In genomic region chr22:41123151-41123550, GRCh38 we compare ENCODE assay signal across 18 cellular contexts. TPM values are rescaled to one million over a fixed set of nuclear protein-coding genes. Genes with fewer than 3 reads are reported as not detected.
A peak's percentile ranks its signal among the peaks of the same experiment; 100 is the strongest.
DNase-seq lines count a peak whose midpoint lies in the region; ATAC-seq and TF ChIP-seq lines count a peak whose summit lies in the region.
"Had no signal": no experiment of that assay in that cellular context is flagged by ENCODE, and none has a peak within 500 bp of the region (broad histone marks: within the 10 kb centered on the region; RNA-seq: fewer than 3 reads in every experiment).

No MANE protein-coding gene starts in this region.

- no peak for ATAC-seq in activated T-cell treated with anti-CD3 and anti-CD28 coated beads, Interleukin-2, amount 50 U/mL, for 72 hours (replicated peaks in 1 of 2)
- no peak for ATAC-seq in activated T-cell treated with anti-CD3 and anti-CD28 coated beads, Interleukin-2, amount 50 U/mL, for 4 hours
- ATAC-seq in T-cell (replicated peaks in 1 of 4) (no peak), foreskin keratinocyte (no peak)
- no peak for ATAC-seq in stimulated activated memory B cell treated with anti-CD40 and anti-IgM and Interleukin-4, amounts not matched to agents 10 μg/mL and 1 μg/mL and 100 μg/mL, for 72 hours
- ATAC-seq: A549 had no signal

- no peaks in the 10 kb centered on the region for H3K9me3 Mint-ChIP-seq in activated T-cell treated with anti-CD3 and anti-CD28 coated beads, Interleukin-2, amount 50 U/mL, for 72 hours
- no peaks in the 10 kb centered on the region for H3K9me3 Mint-ChIP-seq in activated T-cell treated with anti-CD3 and anti-CD28 coated beads, Interleukin-2, amount 50 U/mL, for 4 hours
- H3K9me3 Mint-ChIP-seq in T-cell (no peaks in the 10 kb centered on the region), neural progenitor cell (no peaks in the 10 kb centered on the region)
- H3K9me3 Mint-ChIP-seq in stimulated activated memory B cell treated with anti-CD40 and anti-IgM and Interleukin-4, amounts not matched to agents 10 μg/mL and 1 μg/mL and 100 μg/mL, for 72 hours, result no peaks in the 10 kb centered on the region
- H3K9me3 Mint-ChIP-seq in activated T-helper 1 cell treated with anti-CD3 and anti-CD28 coated beads, Interleukin-12 subunit alpha, Interleukin-12 subunit beta, Interleukin-2, Interleukin-4 antibody, amounts not matched to agents 30 ng/mL and 10 ng/mL and 1 ng/mL, durations not matched to agents 14 hours and 24 hours and 36 hours, result no peaks in the 10 kb centered on the region
- H3K9me3 Mint-ChIP-seq: brain; stimulated activated naive CD8-positive, alpha-beta T cell treated with anti-CD3 and anti-CD28 coated beads, Interleukin-15, Interleukin-2, amounts not matched to agents 100 ng/mL and 50 ng/mL, for 24 hours had no signal

- CTCF ChIA-PET in T-cell (lab: Charles Lee), result interaction anchor here (0.6 to 1.2 kb wide), 2 partner anchors 28 to 174 kb away, joined by 3 to 12 read pairs; no protein-coding TSS in a partner anchor

- H3K4me1 ChIP-seq in foreskin keratinocyte (peaks cover 14% of the 10 kb centered on the region), neural progenitor cell (no peaks in the 10 kb centered on the region), MM.1S (ENCODE audit: low read length) (no peaks in the 10 kb centered on the region)
- H3K4me1 ChIP-seq: A549, Peyer's patch had no signal

- DNase-seq in activated T-cell treated with anti-CD3 and anti-CD28 coated beads, Interleukin-2, amount 50 U/mL, for 72 hours, result no peak
- no peak for DNase-seq in activated T-cell treated with anti-CD3 and anti-CD28 coated beads, Interleukin-2, amount 50 U/mL, for 4 hours
- DNase-seq in T-cell, result no peak
- DNase-seq in foreskin keratinocyte, result peak; percentile 32 to 53
- no peak for DNase-seq in activated T-helper 1 cell treated with anti-CD3 and anti-CD28 coated beads, Interleukin-12 subunit alpha, Interleukin-12 subunit beta, Interleukin-2, Interleukin-4 antibody, amounts not matched to agents 30 ng/mL and 10 ng/mL and 1 ng/mL, durations not matched to agents 14 hours and 24 hours and 36 hours (ENCODE audit: low spot score)
- DNase-seq in neural progenitor cell (ENCODE audit: low spot score), result no peak
- DNase-seq in MM.1S, result no peak
- DNase-seq: effector memory CD4-positive, alpha-beta T cell; KBM-7; NCI-H1105 treated with DMSO at 0.1 percent for 48 hours; NCI-H774; Peyer's patch; upper lobe of left lung; WERI-Rb-1 had no signal

- H3F3A ChIP-seq in neural progenitor cell (ENCODE audit: low read depth), result peaks cover 19% of the 10 kb centered on the region
- no peaks in the 10 kb centered on the region for H3F3A ChIP-seq in MM.1S (ENCODE audit: insufficient read depth, low read length)

- H3K9me3 ChIP-seq in neural progenitor cell (ENCODE audit: low read depth) (no peaks in the 10 kb centered on the region), MM.1S (replicated peaks; ENCODE audit: insufficient read depth, low read length) (no peaks in the 10 kb centered on the region)
- H3K9me3 ChIP-seq: A549, Peyer's patch, upper lobe of left lung had no signal

- H2AFZ ChIP-seq in neural progenitor cell (replicated peaks) (no peak overlapping the region), MM.1S (ENCODE audit: low read length) (no peak overlapping the region)

- peak overlapping the region; percentile 13 for H3K27ac Mint-ChIP-seq in activated T-cell treated with anti-CD3 and anti-CD28 coated beads, Interleukin-2, amount 50 U/mL, for 72 hours
- peak overlapping the region; percentile 45 to 60 for H3K27ac Mint-ChIP-seq in T-cell
- peak overlapping the region; percentile 23 for H3K27ac Mint-ChIP-seq in stimulated activated memory B cell treated with anti-CD40 and anti-IgM and Interleukin-4, amounts not matched to agents 10 μg/mL and 1 μg/mL and 100 μg/mL, for 72 hours
- no peak overlapping the region for H3K27ac Mint-ChIP-seq in activated T-helper 1 cell treated with anti-CD3 and anti-CD28 coated beads, Interleukin-12 subunit alpha, Interleukin-12 subunit beta, Interleukin-2, Interleukin-4 antibody, amounts not matched to agents 30 ng/mL and 10 ng/mL and 1 ng/mL, durations not matched to agents 14 hours and 24 hours and 36 hours
- no peak overlapping the region for H3K27ac Mint-ChIP-seq in neural progenitor cell
- H3K27ac Mint-ChIP-seq: stimulated activated naive CD8-positive, alpha-beta T cell treated with anti-CD3 and anti-CD28 coated beads, Interleukin-15, Interleukin-2, amounts not matched to agents 100 ng/mL and 50 ng/mL, for 24 hours had no signal

- POLR2A ChIA-PET in T-cell (lab: Charles Lee), result no interaction called here

- H3K9me2 ChIP-seq in MM.1S (replicated peaks; ENCODE audit: insufficient read depth, low read length), result no peaks in the 10 kb centered on the region

- H3K79me2 ChIP-seq in neural progenitor cell (ENCODE audit: low read depth) (peaks cover 100% of the 10 kb centered on the region), MM.1S (ENCODE audit: low read length) (peaks cover 90% of the 10 kb centered on the region)

- peaks cover 20% of the 10 kb centered on the region for H3K4me1 Mint-ChIP-seq in activated T-cell treated with anti-CD3 and anti-CD28 coated beads, Interleukin-2, amount 50 U/mL, for 72 hours (ENCODE audit: low read depth)
- peaks cover 29% of the 10 kb centered on the region for H3K4me1 Mint-ChIP-seq in activated T-cell treated with anti-CD3 and anti-CD28 coated beads, Interleukin-2, amount 50 U/mL, for 4 hours (ENCODE audit: low read depth)
- H3K4me1 Mint-ChIP-seq in T-cell, result peaks cover 34 to 41% (median 41%) of the 10 kb centered on the region in 3 donors
- H3K4me1 Mint-ChIP-seq in stimulated activated memory B cell treated with anti-CD40 and anti-IgM and Interleukin-4, amounts not matched to agents 10 μg/mL and 1 μg/mL and 100 μg/mL, for 72 hours, result peaks cover 30% of the 10 kb centered on the region
- H3K4me1 Mint-ChIP-seq in activated T-helper 1 cell treated with anti-CD3 and anti-CD28 coated beads, Interleukin-12 subunit alpha, Interleukin-12 subunit beta, Interleukin-2, Interleukin-4 antibody, amounts not matched to agents 30 ng/mL and 10 ng/mL and 1 ng/mL, durations not matched to agents 14 hours and 24 hours and 36 hours (ENCODE audit: low read depth), result peaks cover 32% of the 10 kb centered on the region
- H3K4me1 Mint-ChIP-seq in neural progenitor cell, result no peaks in the 10 kb centered on the region

- H3K4me3 Mint-ChIP-seq in activated T-cell treated with anti-CD3 and anti-CD28 coated beads, Interleukin-2, amount 50 U/mL, for 72 hours, result no peak overlapping the region
- H3K4me3 Mint-ChIP-seq in activated T-cell treated with anti-CD3 and anti-CD28 coated beads, Interleukin-2, amount 50 U/mL, for 4 hours, result no peak overlapping the region
- H3K4me3 Mint-ChIP-seq in T-cell, result no peak overlapping the region
- no peak overlapping the region for H3K4me3 Mint-ChIP-seq in stimulated activated memory B cell treated with anti-CD40 and anti-IgM and Interleukin-4, amounts not matched to agents 10 μg/mL and 1 μg/mL and 100 μg/mL, for 72 hours
- H3K4me3 Mint-ChIP-seq in activated T-helper 1 cell treated with anti-CD3 and anti-CD28 coated beads, Interleukin-12 subunit alpha, Interleukin-12 subunit beta, Interleukin-2, Interleukin-4 antibody, amounts not matched to agents 30 ng/mL and 10 ng/mL and 1 ng/mL, durations not matched to agents 14 hours and 24 hours and 36 hours, result no peak overlapping the region
- no peak overlapping the region for H3K4me3 Mint-ChIP-seq in neural progenitor cell
- H3K4me3 Mint-ChIP-seq: brain; stimulated activated naive CD8-positive, alpha-beta T cell treated with anti-CD3 and anti-CD28 coated beads, Interleukin-15, Interleukin-2, amounts not matched to agents 100 ng/mL and 50 ng/mL, for 24 hours had no signal

- intact Hi-C loops in activated T-helper 1 cell treated with anti-CD3 and anti-CD28 coated beads, Interleukin-12 subunit alpha, Interleukin-12 subunit beta, Interleukin-2, Interleukin-4 antibody, amounts not matched to agents 30 ng/mL and 10 ng/mL and 1 ng/mL, durations not matched to agents 14 hours and 24 hours and 36 hours (cut with micrococcal nuclease), result no loop called here

- H3K36me3 ChIP-seq in neural progenitor cell, result peaks cover 34% of the 10 kb centered on the region
- H3K36me3 ChIP-seq in MM.1S (replicated peaks; ENCODE audit: insufficient read depth, low read length), result peaks cover 24% of the 10 kb centered on the region

- peaks cover 75% of the 10 kb centered on the region for H4K20me1 ChIP-seq in neural progenitor cell (ENCODE audit: low read depth)
- H4K20me1 ChIP-seq in MM.1S (ENCODE audit: insufficient read depth, low read length), result peaks cover 10% of the 10 kb centered on the region; the same call in 1 of the 2 replicates

- H3K4me3 ChIP-seq in neural progenitor cell, result no peak overlapping the region
- H3K4me3 ChIP-seq in MM.1S (ENCODE audit: low read length), result no peak overlapping the region
- H3K4me3 ChIP-seq: A549, Peyer's patch, upper lobe of left lung had no signal

- peaks cover 2 to 18% of the 10 kb centered on the region in 2 donors for H3K36me3 Mint-ChIP-seq in activated T-cell treated with anti-CD3 and anti-CD28 coated beads, Interleukin-2, amount 50 U/mL, for 72 hours (ENCODE audit: insufficient read depth in 2 of 2)
- peaks cover 21% of the 10 kb centered on the region for H3K36me3 Mint-ChIP-seq in activated T-cell treated with anti-CD3 and anti-CD28 coated beads, Interleukin-2, amount 50 U/mL, for 4 hours (ENCODE audit: insufficient read depth)
- peaks cover 42% of the 10 kb centered on the region for H3K36me3 Mint-ChIP-seq in T-cell
- H3K36me3 Mint-ChIP-seq in stimulated activated memory B cell treated with anti-CD40 and anti-IgM and Interleukin-4, amounts not matched to agents 10 μg/mL and 1 μg/mL and 100 μg/mL, for 72 hours, result peaks cover 34% of the 10 kb centered on the region
- peaks cover 45% of the 10 kb centered on the region for H3K36me3 Mint-ChIP-seq in activated T-helper 1 cell treated with anti-CD3 and anti-CD28 coated beads, Interleukin-12 subunit alpha, Interleukin-12 subunit beta, Interleukin-2, Interleukin-4 antibody, amounts not matched to agents 30 ng/mL and 10 ng/mL and 1 ng/mL, durations not matched to agents 14 hours and 24 hours and 36 hours (ENCODE audit: low read depth)
- peaks cover 32% of the 10 kb centered on the region for H3K36me3 Mint-ChIP-seq in neural progenitor cell

- H3K4me2 ChIP-seq in neural progenitor cell, result no peak overlapping the region
- no peak overlapping the region for H3K4me2 ChIP-seq in MM.1S (ENCODE audit: low read depth, low read length)
- H3K4me2 ChIP-seq: A549 had no signal

- TF ChIP-seq CTCF in foreskin keratinocyte (conservative IDR thresholded peaks at IDR 0.05) (no peak), neural progenitor cell (IDR thresholded peaks at IDR 0.05) (no peak), MM.1S (IDR thresholded peaks at IDR 0.05; ENCODE audit: low read length) (no peak)

- H3K9ac ChIP-seq in neural progenitor cell, result no peak overlapping the region
- H3K9ac ChIP-seq in MM.1S (ENCODE audit: low read length), result no peak overlapping the region

- H3K27me3 ChIP-seq in foreskin keratinocyte (no peaks in the 10 kb centered on the region), neural progenitor cell (no peaks in the 10 kb centered on the region), MM.1S (replicated peaks; ENCODE audit: insufficient read depth, low read length) (no peaks in the 10 kb centered on the region)
- H3K27me3 ChIP-seq: Peyer's patch, upper lobe of left lung had no signal

- H3K27me3 Mint-ChIP-seq in activated T-cell treated with anti-CD3 and anti-CD28 coated beads, Interleukin-2, amount 50 U/mL, for 72 hours (ENCODE audit: low read depth), result no peaks in the 10 kb centered on the region
- H3K27me3 Mint-ChIP-seq in activated T-cell treated with anti-CD3 and anti-CD28 coated beads, Interleukin-2, amount 50 U/mL, for 4 hours (ENCODE audit: low read depth), result no peaks in the 10 kb centered on the region
- H3K27me3 Mint-ChIP-seq in T-cell (no peaks in the 10 kb centered on the region), neural progenitor cell (ENCODE audit: insufficient read depth, low read depth) (peaks cover 2% of the 10 kb centered on the region)
- H3K27me3 Mint-ChIP-seq in stimulated activated memory B cell treated with anti-CD40 and anti-IgM and Interleukin-4, amounts not matched to agents 10 μg/mL and 1 μg/mL and 100 μg/mL, for 72 hours, result no peaks in the 10 kb centered on the region
- H3K27me3 Mint-ChIP-seq in activated T-helper 1 cell treated with anti-CD3 and anti-CD28 coated beads, Interleukin-12 subunit alpha, Interleukin-12 subunit beta, Interleukin-2, Interleukin-4 antibody, amounts not matched to agents 30 ng/mL and 10 ng/mL and 1 ng/mL, durations not matched to agents 14 hours and 24 hours and 36 hours (ENCODE audit: insufficient read depth), result no peaks in the 10 kb centered on the region
- H3K27me3 Mint-ChIP-seq: brain; stimulated activated naive CD8-positive, alpha-beta T cell treated with anti-CD3 and anti-CD28 coated beads, Interleukin-15, Interleukin-2, amounts not matched to agents 100 ng/mL and 50 ng/mL, for 24 hours had no signal

- no peak overlapping the region for H3K27ac ChIP-seq in foreskin keratinocyte
- no peak overlapping the region for H3K27ac ChIP-seq in neural progenitor cell
- no peak overlapping the region for H3K27ac ChIP-seq in MM.1S (ENCODE audit: low read length)
- H3K27ac ChIP-seq: A549, Peyer's patch, upper lobe of left lung, WERI-Rb-1 had no signal

RNA-seq across cellular contexts. Expression of gene EP300, which starts 30.8 kb away (rescaled TPM):
- 10 to 100 TPM; 58.9 to 65.8 TPM for total RNA-seq in activated T-cell treated with anti-CD3 and anti-CD28 coated beads, Interleukin-2, amount 50 U/mL, for 72 hours
- total RNA-seq in activated T-cell treated with anti-CD3 and anti-CD28 coated beads, Interleukin-2, amount 50 U/mL, for 4 hours, result 10 to 100 TPM; 43.7 to 52.0 (median 51.4) TPM
- total RNA-seq in T-cell, result 100 to 1,000 TPM in 3 of 5 donors, 10 to 100 TPM in 2; 97.6 to 161 (median 101) TPM
- 32.2 and 33.6 TPM in 2 replicates for total RNA-seq in foreskin keratinocyte
- 2.5 and 3.3 TPM in 2 replicates for polyA plus RNA-seq in foreskin keratinocyte
- 69.2 and 85.8 TPM in 2 replicates for total RNA-seq in activated T-helper 1 cell treated with anti-CD3 and anti-CD28 coated beads, Interleukin-12 subunit alpha, Interleukin-12 subunit beta, Interleukin-2, Interleukin-4 antibody, amounts not matched to agents 30 ng/mL and 10 ng/mL and 1 ng/mL, durations not matched to agents 14 hours and 24 hours and 36 hours
- 57.9 and 66.6 TPM in 2 replicates for total RNA-seq in neural progenitor cell (ENCODE audit: low replicate concordance)

Comparison
In these comparisons a context has a peak if more than half of its experiments do, and no peak if none do; other contexts are left out.
1. DNase-seq: peak in foreskin keratinocyte (2 of 2); none in activated T-cell treated with anti-CD3 and anti-CD28 coated beads, Interleukin-2, amount 50 U/mL, for 72 hours (0 of 2), activated T-cell treated with anti-CD3 and anti-CD28 coated beads, Interleukin-2, amount 50 U/mL, for 4 hours (single experiment), T-cell (0 of 34), activated T-helper 1 cell treated with anti-CD3 and anti-CD28 coated beads, Interleukin-12 subunit alpha, Interleukin-12 subunit beta, Interleukin-2, Interleukin-4 antibody, amounts not matched to agents 30 ng/mL and 10 ng/mL and 1 ng/mL, durations not matched to agents 14 hours and 24 hours and 36 hours (single experiment), neural progenitor cell (single experiment) and MM.1S (single experiment).
2. H3K27ac Mint-ChIP-seq: peak in activated T-cell treated with anti-CD3 and anti-CD28 coated beads, Interleukin-2, amount 50 U/mL, for 72 hours (single experiment), T-cell (2 of 2) and stimulated activated memory B cell treated with anti-CD40 and anti-IgM and Interleukin-4, amounts not matched to agents 10 μg/mL and 1 μg/mL and 100 μg/mL, for 72 hours (single experiment); none in activated T-helper 1 cell treated with anti-CD3 and anti-CD28 coated beads, Interleukin-12 subunit alpha, Interleukin-12 subunit beta, Interleukin-2, Interleukin-4 antibody, amounts not matched to agents 30 ng/mL and 10 ng/mL and 1 ng/mL, durations not matched to agents 14 hours and 24 hours and 36 hours (single experiment) and neural progenitor cell (single experiment).